20 cellular contexts compared by ENCODE assay signal in genomic region chr5:160173-160510, GRCh38. TPM values are rescaled to one million over a fixed set of nuclear protein-coding genes. Genes with fewer than 3 reads are reported as not detected.
DNase-seq lines count a peak whose midpoint lies in the region; FAIRE-seq and TF ChIP-seq lines count a peak whose summit lies in the region.
"Had no signal": no experiment of that assay in that cellular context is flagged by ENCODE, and none has a peak within 500 bp of the region (broad histone marks: within the 10 kb centered on the region; RNA-seq: fewer than 3 reads in every experiment).

No MANE protein-coding gene starts in this region.

- peak overlapping the region; percentile 72 to 97 (median 92); a peak in 18 of 22 replicates for H3K4me2 ChIP-seq in BLaER1 treated with 17β-estradiol and CSF1 and Interleukin-3, amounts not matched to agents 10 nM and 100 nM

- peak overlapping the region in 2 of 11 experiments; percentile 41 to 55; a peak in 4 of 22 replicates for H3K9ac ChIP-seq in BLaER1 treated with 17β-estradiol and CSF1 and Interleukin-3, amounts not matched to agents 10 nM and 100 nM

- peak; percentile 91 for DNase-seq in LHCN-M2 (ENCODE audit: low read depth)
- DNase-seq in chondrocyte (ENCODE audit: low spot score) = peak; percentile 63
- no peak for DNase-seq in progenitor cell of endocrine pancreas (ENCODE audit: low spot score, unreplicated experiment)
- no peak for DNase-seq in stimulated activated CD4-positive, alpha-beta T cell treated with anti-CD3 and anti-CD28 coated beads, Interleukin-1b, Interleukin-23, amount 100 ng/mL, for 48 hours
- DNase-seq in HUDEP-2 (lab: John Stamatoyannopoulos, UW; ENCODE audit: unreplicated experiment in 76 of 76) = no peak
- no peak for DNase-seq in GM19239 (ENCODE audit: insufficient read length, low spot score)
- no peak for DNase-seq in epidermal melanocyte (ENCODE audit: insufficient read length, low spot score)
- DNase-seq: activated CD4-positive, alpha-beta T cell treated with anti-CD3 and anti-CD28 coated beads, Interleukin-2, amount 50 U/mL, for 4 hours; DMS153; islet precursor cell; Karpas-422; NCI-H1417 treated with DMSO at 0.1 percent for 48 hours; right cardiac atrium; stimulated activated CD4-positive, alpha-beta T cell treated with anti-CD3 and anti-CD28 coated beads, Interleukin-4, amount 100 ng/mL, for 24 hours; SW 1271 had no signal

- FAIRE-seq in GM19239 (lab: Jason Lieb, UNC) = no peak
- FAIRE-seq: colon had no signal

- no peak for TF ChIP-seq CTCF in chondrocyte (IDR thresholded peaks at IDR 0.05)
- no peak for TF ChIP-seq CTCF in progenitor cell of endocrine pancreas (IDR thresholded peaks at IDR 0.05; ENCODE audit: unreplicated experiment)

- no peak overlapping the region for H3K4me3 Mint-ChIP-seq in chondrocyte (ENCODE audit: unreplicated experiment)
- H3K4me3 Mint-ChIP-seq in progenitor cell of endocrine pancreas (ENCODE audit: low read depth) = no peak overlapping the region

- no peaks in the 10 kb centered on the region for H3K9me3 Mint-ChIP-seq in chondrocyte (ENCODE audit: low read depth)
- H3K9me3 Mint-ChIP-seq in progenitor cell of endocrine pancreas (ENCODE audit: low read depth) = peaks cover 3% of the 10 kb centered on the region

- H3K27ac ChIP-seq in BLaER1 treated with 17β-estradiol and CSF1 and Interleukin-3, amounts not matched to agents 10 nM and 100 nM = peak overlapping the region in 4 of 11 experiments; percentile 57 to 66 (median 64); a peak in 8 of 22 replicates
- H3K27ac ChIP-seq: adrenal gland, epithelial cell of prostate had no signal

- H3K4me3 ChIP-seq in BLaER1 treated with 17β-estradiol and CSF1 and Interleukin-3, amounts not matched to agents 10 nM and 100 nM = 0 out of 20 replicates have a peak overlapping the region, but pooled peaks of 1 of the 10 experiments have one; percentile 48
- H3K4me3 ChIP-seq: adrenal gland had no signal

- H3K4me1 Mint-ChIP-seq in chondrocyte (ENCODE audit: low read depth) = peaks cover 27% of the 10 kb centered on the region
- no peaks in the 10 kb centered on the region for H3K4me1 Mint-ChIP-seq in progenitor cell of endocrine pancreas (ENCODE audit: low read depth)

- peaks cover 0 to 44% (median 17%) of the 10 kb centered on the region in 11 experiments; a peak in 11 of 22 replicates for H4K20me1 ChIP-seq in BLaER1 treated with 17β-estradiol and CSF1 and Interleukin-3, amounts not matched to agents 10 nM and 100 nM

- peaks cover 0 to 8% (median 0%) of the 10 kb centered on the region in 11 experiments; a peak in 6 of 22 replicates for H3K9me3 ChIP-seq in BLaER1 treated with 17β-estradiol and CSF1 and Interleukin-3, amounts not matched to agents 10 nM and 100 nM (replicated peaks in 1 of 11)
- H3K9me3 ChIP-seq: adrenal gland, BE2C had no signal

- peaks cover 0 to 81% (median 24%) of the 10 kb centered on the region in 11 experiments; a peak in 12 of 22 replicates for H3K36me3 ChIP-seq in BLaER1 treated with 17β-estradiol and CSF1 and Interleukin-3, amounts not matched to agents 10 nM and 100 nM
- H3K36me3 ChIP-seq: adrenal gland, BE2C had no signal

- H3K27me3 Mint-ChIP-seq in chondrocyte (ENCODE audit: low read depth) = peaks cover 6% of the 10 kb centered on the region
- H3K27me3 Mint-ChIP-seq in progenitor cell of endocrine pancreas = no peaks in the 10 kb centered on the region

- peaks cover 2% of the 10 kb centered on the region for H3K36me3 Mint-ChIP-seq in chondrocyte (ENCODE audit: low read depth)
- peaks cover 42% of the 10 kb centered on the region for H3K36me3 Mint-ChIP-seq in progenitor cell of endocrine pancreas (ENCODE audit: insufficient read depth)

- H3K4me1 ChIP-seq in BLaER1 treated with 17β-estradiol and CSF1 and Interleukin-3, amounts not matched to agents 10 nM and 100 nM = peaks cover 44 to 89% (median 81%) of the 10 kb centered on the region in 10 experiments
- H3K4me1 ChIP-seq: adrenal gland, BE2C had no signal

- H3K27ac Mint-ChIP-seq in chondrocyte (ENCODE audit: unreplicated experiment) (peak overlapping the region; percentile 64), progenitor cell of endocrine pancreas (peak overlapping the region; percentile 41)

- peaks cover 0 to 52% (median 0%) of the 10 kb centered on the region in 11 experiments; a peak in 5 of 22 replicates for H3K27me3 ChIP-seq in BLaER1 treated with 17β-estradiol and CSF1 and Interleukin-3, amounts not matched to agents 10 nM and 100 nM
- H3K27me3 ChIP-seq: adrenal gland had no signal

RNA-seq across cellular contexts. Expression of gene LRRC14B, which starts 31.2 kb away (rescaled TPM):
- total RNA-seq in LHCN-M2 (2014; rRNA removed) = 0.06 TPM in 1 of 2 replicates, not detected in the other
- polyA plus RNA-seq in LHCN-M2 (2012) = not detected
- total RNA-seq in chondrocyte = not detected in 3 replicates
- total RNA-seq in progenitor cell of endocrine pancreas = not detected in 2 replicates
- total RNA-seq: adrenal gland had no signal
- polyA plus RNA-seq: adrenal gland had no signal

RNA-seq across cellular contexts. Expression of gene CCDC127, which starts 57.8 kb away (rescaled TPM):
- 5.0 and 6.2 TPM in 2 replicates for total RNA-seq in LHCN-M2 (2014; rRNA removed)
- polyA plus RNA-seq in LHCN-M2 (2012) = 3.3 TPM
- 8.0 to 10.4 TPM (median 9.6 TPM) in 3 replicates for total RNA-seq in chondrocyte
- total RNA-seq in progenitor cell of endocrine pancreas = 8.8 and 10.1 TPM in 2 replicates

RNA-seq across cellular contexts. Expression of gene SDHA, which starts 58.0 kb away (rescaled TPM):
- total RNA-seq in LHCN-M2 (2014; rRNA removed) (72.8 and 78.4 TPM in 2 replicates), chondrocyte (79.7 to 95.5 TPM (median 81.5 TPM) in 3 replicates), progenitor cell of endocrine pancreas (88.1 and 88.5 TPM in 2 replicates)
- polyA plus RNA-seq in LHCN-M2 (2012) = 107 TPM

Comparison
In these comparisons a context has a peak if more than half of its experiments do, and no peak if none do; other contexts are left out.
1. DNase-seq: peak in LHCN-M2 (single experiment) and chondrocyte (single experiment); none in progenitor cell of endocrine pancreas (single experiment), stimulated activated CD4-positive, alpha-beta T cell treated with anti-CD3 and anti-CD28 coated beads, Interleukin-1b, Interleukin-23, amount 100 ng/mL, for 48 hours (single experiment), HUDEP-2 (0 of 76), GM19239 (single experiment) and epidermal melanocyte (single experiment).